Comparison of ENCODE assay signal across 1 cellular context in the genomic region with DNA sequence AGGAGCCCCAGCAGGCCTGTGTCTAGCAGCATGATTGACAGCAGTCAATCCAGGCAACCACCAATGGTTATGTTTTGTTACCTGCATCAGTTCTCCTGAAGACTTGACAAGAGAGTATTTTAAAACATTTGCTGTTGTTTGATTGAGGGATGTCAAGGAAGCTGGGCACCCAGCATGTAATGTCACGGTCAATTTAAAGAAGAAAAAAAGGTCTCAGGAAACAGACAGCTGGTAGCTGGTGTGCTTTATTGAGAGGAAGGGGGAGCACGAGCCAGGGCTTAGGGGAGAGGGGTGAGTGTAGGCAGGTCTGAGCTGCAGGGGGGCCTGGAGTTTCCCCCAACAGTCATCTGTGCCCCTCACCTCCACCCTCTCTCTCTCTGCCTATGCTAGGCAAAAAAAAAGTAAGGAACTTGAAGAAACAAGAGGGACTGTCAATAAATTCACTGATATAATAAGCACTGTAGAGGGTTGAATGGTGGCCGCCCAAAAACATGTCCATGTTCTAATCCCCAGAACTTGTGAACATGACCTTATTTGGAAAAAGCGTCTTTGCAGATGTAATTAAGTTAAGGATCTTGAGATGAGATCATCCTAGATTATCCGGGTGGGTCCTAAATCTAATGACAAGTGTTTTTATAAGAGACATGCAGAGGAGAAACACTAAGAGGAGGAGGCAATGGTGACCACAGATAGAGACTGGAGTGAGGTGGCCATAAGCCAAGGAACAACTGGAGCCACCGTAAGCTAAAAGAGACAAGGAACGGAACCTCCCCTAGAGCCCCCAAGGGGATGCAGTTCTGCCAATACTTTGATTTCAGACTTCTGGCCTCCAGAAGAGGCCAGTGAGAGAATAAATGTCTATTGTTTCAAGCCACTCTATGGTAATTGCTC.
TF ChIP-seq lines count a peak whose summit lies in the region.

No MANE protein-coding gene starts in this region.

TF ChIP-seq in HEK293, 187 proteins besides CTCF, POLR2A, EP300 and RAD21 (continued from another document and continues in another):
- TF ChIP-seq, protein P1, sequence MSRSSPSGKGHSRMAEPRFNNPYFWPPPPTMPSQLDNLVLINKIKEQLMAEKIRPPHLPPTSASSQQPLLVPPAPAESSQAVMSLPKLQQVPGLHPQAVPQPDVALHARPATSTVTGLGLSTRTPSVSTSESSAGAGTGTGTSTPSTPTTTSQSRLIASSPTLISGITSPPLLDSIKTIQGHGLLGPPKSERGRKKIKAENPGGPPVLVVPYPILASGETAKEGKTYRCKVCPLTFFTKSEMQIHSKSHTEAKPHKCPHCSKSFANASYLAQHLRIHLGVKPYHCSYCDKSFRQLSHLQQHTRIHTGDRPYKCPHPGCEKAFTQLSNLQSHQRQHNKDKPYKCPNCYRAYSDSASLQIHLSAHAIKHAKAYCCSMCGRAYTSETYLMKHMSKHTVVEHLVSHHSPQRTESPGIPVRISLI (tag by site-specific recombination; IDR thresholded peaks at IDR 0.05) = peak; percentile 31; the same call in 1 of the 2 replicates
- TF ChIP-seq ZNF132 (tag by site-specific recombination; IDR thresholded peaks at IDR 0.05; ENCODE audit: borderline replicate concordance) = no peak
- no peak for TF ChIP-seq ZNF561 (tag by site-specific recombination; IDR thresholded peaks at IDR 0.05; ENCODE audit: borderline replicate concordance)
- no peak for TF ChIP-seq ZNF621 (tag by site-specific recombination; IDR thresholded peaks at IDR 0.05)
- TF ChIP-seq GFI1B (tag by site-specific recombination; IDR thresholded peaks at IDR 0.05) = no peak
- TF ChIP-seq, protein P2, sequence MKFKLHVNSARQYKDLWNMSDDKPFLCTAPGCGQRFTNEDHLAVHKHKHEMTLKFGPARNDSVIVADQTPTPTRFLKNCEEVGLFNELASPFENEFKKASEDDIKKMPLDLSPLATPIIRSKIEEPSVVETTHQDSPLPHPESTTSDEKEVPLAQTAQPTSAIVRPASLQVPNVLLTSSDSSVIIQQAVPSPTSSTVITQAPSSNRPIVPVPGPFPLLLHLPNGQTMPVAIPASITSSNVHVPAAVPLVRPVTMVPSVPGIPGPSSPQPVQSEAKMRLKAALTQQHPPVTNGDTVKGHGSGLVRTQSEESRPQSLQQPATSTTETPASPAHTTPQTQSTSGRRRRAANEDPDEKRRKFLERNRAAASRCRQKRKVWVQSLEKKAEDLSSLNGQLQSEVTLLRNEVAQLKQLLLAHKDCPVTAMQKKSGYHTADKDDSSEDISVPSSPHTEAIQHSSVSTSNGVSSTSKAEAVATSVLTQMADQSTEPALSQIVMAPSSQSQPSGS (tag by site-specific recombination; IDR thresholded peaks at IDR 0.05; ENCODE audit: low read depth) = peak; percentile 70; the same call in 1 of the 2 replicates
- TF ChIP-seq, protein P3, sequence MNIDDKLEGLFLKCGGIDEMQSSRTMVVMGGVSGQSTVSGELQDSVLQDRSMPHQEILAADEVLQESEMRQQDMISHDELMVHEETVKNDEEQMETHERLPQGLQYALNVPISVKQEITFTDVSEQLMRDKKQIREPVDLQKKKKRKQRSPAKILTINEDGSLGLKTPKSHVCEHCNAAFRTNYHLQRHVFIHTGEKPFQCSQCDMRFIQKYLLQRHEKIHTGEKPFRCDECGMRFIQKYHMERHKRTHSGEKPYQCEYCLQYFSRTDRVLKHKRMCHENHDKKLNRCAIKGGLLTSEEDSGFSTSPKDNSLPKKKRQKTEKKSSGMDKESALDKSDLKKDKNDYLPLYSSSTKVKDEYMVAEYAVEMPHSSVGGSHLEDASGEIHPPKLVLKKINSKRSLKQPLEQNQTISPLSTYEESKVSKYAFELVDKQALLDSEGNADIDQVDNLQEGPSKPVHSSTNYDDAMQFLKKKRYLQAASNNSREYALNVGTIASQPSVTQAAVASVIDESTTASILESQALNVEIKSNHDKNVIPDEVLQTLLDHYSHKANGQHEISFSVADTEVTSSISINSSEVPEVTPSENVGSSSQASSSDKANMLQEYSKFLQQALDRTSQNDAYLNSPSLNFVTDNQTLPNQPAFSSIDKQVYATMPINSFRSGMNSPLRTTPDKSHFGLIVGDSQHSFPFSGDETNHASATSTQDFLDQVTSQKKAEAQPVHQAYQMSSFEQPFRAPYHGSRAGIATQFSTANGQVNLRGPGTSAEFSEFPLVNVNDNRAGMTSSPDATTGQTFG (tag by site-specific recombination; IDR thresholded peaks at IDR 0.05; ENCODE audit: borderline replicate concordance) = no peak
- no peak for TF ChIP-seq ZFP3 (tag by site-specific recombination; IDR thresholded peaks at IDR 0.05; ENCODE audit: low read depth)
- TF ChIP-seq ZNF114 (tag by site-specific recombination; IDR thresholded peaks at IDR 0.05) = no peak
- TF ChIP-seq ZNF433 (tag by site-specific recombination; IDR thresholded peaks at IDR 0.05; ENCODE audit: low read depth) = no peak
- TF ChIP-seq ZNF211 (tag by site-specific recombination; IDR thresholded peaks at IDR 0.05; ENCODE audit: low read depth) = no peak
- TF ChIP-seq ZFP41 (tag by site-specific recombination; IDR thresholded peaks at IDR 0.05; ENCODE audit: borderline replicate concordance) = no peak
- TF ChIP-seq MYNN (tag by site-specific recombination; IDR thresholded peaks at IDR 0.05; ENCODE audit: borderline replicate concordance) = no peak
- no peak for TF ChIP-seq ZSCAN23 (tag by site-specific recombination; IDR thresholded peaks at IDR 0.05)
- TF ChIP-seq ZNF239 (tag by site-specific recombination; IDR thresholded peaks at IDR 0.05) = no peak
- TF ChIP-seq, protein P4, sequence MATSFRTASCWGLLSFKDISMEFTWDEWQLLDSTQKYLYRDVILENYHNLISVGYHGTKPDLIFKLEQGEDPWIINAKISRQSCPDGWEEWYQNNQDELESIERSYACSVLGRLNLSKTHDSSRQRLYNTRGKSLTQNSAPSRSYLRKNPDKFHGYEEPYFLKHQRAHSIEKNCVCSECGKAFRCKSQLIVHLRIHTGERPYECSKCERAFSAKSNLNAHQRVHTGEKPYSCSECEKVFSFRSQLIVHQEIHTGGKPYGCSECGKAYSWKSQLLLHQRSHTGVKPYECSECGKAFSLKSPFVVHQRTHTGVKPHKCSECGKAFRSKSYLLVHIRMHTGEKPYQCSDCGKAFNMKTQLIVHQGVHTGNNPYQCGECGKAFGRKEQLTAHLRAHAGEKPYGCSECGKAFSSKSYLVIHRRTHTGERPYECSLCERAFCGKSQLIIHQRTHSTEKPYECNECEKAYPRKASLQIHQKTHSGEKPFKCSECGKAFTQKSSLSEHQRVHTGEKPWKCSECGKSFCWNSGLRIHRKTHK (tag by site-specific recombination; IDR thresholded peaks at IDR 0.05) = no peak
- TF ChIP-seq TRIM28 (IDR thresholded peaks at IDR 0.05; ENCODE audit: borderline replicate concordance, low read length) = 0 out of 2 replicates have a peak, but pooled peaks have one; percentile 32
- peak; percentile 41; the same call in 1 of the 2 replicates for TF ChIP-seq ZEB2 (tag by site-specific recombination; IDR thresholded peaks at IDR 0.05)
- TF ChIP-seq ZNF623 (tag by site-specific recombination; IDR thresholded peaks at IDR 0.05) = 0 out of 2 replicates have a peak, but pooled peaks have one; percentile 4
- TF ChIP-seq ZNF311 (tag by site-specific recombination; IDR thresholded peaks at IDR 0.05; ENCODE audit: borderline replicate concordance) = no peak
- no peak for TF ChIP-seq ZNF514 (tag by site-specific recombination; IDR thresholded peaks at IDR 0.05)
- peak; percentile 83 for TF ChIP-seq SP7 (tag by site-specific recombination; IDR thresholded peaks at IDR 0.05)
- TF ChIP-seq FEZF1 (tag by site-specific recombination; IDR thresholded peaks at IDR 0.05) = no peak
- TF ChIP-seq, protein P5, sequence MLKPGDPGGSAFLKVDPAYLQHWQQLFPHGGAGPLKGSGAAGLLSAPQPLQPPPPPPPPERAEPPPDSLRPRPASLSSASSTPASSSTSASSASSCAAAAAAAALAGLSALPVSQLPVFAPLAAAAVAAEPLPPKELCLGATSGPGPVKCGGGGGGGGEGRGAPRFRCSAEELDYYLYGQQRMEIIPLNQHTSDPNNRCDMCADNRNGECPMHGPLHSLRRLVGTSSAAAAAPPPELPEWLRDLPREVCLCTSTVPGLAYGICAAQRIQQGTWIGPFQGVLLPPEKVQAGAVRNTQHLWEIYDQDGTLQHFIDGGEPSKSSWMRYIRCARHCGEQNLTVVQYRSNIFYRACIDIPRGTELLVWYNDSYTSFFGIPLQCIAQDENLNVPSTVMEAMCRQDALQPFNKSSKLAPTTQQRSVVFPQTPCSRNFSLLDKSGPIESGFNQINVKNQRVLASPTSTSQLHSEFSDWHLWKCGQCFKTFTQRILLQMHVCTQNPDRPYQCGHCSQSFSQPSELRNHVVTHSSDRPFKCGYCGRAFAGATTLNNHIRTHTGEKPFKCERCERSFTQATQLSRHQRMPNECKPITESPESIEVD (tag by site-specific recombination; IDR thresholded peaks at IDR 0.05) = 0 out of 2 replicates have a peak, but pooled peaks have one; percentile 53
- no peak for TF ChIP-seq ZBTB20 (tag by site-specific recombination; IDR thresholded peaks at IDR 0.05)
- peak; percentile 64 for TF ChIP-seq GLIS1 (tag by site-specific recombination; IDR thresholded peaks at IDR 0.05)
- TF ChIP-seq SALL2 (tag by site-specific recombination; IDR thresholded peaks at IDR 0.05; ENCODE audit: borderline replicate concordance) = no peak
- no peak for TF ChIP-seq ZNF626 (tag by site-specific recombination; IDR thresholded peaks at IDR 0.05)
- TF ChIP-seq HOXC10 (CRISPR knock-in tag; IDR thresholded peaks at IDR 0.05) = no peak
- no peak for TF ChIP-seq ZNF404 (tag by site-specific recombination; IDR thresholded peaks at IDR 0.05)
- TF ChIP-seq ZSCAN16 (tag by site-specific recombination; IDR thresholded peaks at IDR 0.05) = no peak
- peak; percentile 37; the same call in 1 of the 2 replicates for TF ChIP-seq ZXDB (tag by site-specific recombination; IDR thresholded peaks at IDR 0.05)
- no peak for TF ChIP-seq ZNF266 (tag by site-specific recombination; IDR thresholded peaks at IDR 0.05; ENCODE audit: low read depth)
- TF ChIP-seq, protein P6, sequence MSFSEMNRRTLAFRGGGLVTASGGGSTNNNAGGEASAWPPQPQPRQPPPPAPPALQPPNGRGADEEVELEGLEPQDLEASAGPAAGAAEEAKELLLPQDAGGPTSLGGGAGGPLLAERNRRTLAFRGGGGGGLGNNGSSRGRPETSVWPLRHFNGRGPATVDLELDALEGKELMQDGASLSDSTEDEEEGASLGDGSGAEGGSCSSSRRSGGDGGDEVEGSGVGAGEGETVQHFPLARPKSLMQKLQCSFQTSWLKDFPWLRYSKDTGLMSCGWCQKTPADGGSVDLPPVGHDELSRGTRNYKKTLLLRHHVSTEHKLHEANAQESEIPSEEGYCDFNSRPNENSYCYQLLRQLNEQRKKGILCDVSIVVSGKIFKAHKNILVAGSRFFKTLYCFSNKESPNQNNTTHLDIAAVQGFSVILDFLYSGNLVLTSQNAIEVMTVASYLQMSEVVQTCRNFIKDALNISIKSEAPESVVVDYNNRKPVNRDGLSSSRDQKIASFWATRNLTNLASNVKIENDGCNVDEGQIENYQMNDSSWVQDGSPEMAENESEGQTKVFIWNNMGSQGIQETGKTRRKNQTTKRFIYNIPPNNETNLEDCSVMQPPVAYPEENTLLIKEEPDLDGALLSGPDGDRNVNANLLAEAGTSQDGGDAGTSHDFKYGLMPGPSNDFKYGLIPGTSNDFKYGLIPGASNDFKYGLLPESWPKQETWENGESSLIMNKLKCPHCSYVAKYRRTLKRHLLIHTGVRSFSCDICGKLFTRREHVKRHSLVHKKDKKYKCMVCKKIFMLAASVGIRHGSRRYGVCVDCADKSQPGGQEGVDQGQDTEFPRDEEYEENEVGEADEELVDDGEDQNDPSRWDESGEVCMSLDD (tag by site-specific recombination; IDR thresholded peaks at IDR 0.05) = no peak
- no peak for TF ChIP-seq ZNF600 (tag by site-specific recombination; IDR thresholded peaks at IDR 0.05)
- TF ChIP-seq EGR2 (tag by site-specific recombination; IDR thresholded peaks at IDR 0.05; ENCODE audit: low read depth) = no peak
- no peak for TF ChIP-seq ZNF223 (tag by site-specific recombination; IDR thresholded peaks at IDR 0.05)
- TF ChIP-seq, protein P7, sequence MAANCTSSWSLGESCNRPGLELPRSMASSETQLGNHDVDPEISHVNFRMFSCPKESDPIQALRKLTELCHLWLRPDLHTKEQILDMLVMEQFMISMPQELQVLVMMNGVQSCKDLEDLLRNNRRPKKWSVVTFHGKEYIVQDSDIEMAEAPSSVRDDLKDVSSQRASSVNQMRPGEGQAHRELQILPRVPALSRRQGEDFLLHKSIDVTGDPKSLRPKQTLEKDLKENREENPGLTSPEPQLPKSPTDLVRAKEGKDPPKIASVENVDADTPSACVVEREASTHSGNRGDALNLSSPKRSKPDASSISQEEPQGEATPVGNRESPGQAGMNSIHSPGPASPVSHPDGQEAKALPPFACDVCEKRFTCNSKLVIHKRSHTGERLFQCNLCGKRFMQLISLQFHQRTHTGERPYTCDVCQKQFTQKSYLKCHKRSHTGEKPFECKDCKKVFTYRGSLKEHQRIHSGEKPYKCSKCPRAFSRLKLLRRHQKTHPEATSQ (tag by site-specific recombination; IDR thresholded peaks at IDR 0.05) = no peak
- TF ChIP-seq OSR2 (tag by site-specific recombination; IDR thresholded peaks at IDR 0.05) = no peak; the same call in 1 of the 2 replicates
- TF ChIP-seq, protein P8, sequence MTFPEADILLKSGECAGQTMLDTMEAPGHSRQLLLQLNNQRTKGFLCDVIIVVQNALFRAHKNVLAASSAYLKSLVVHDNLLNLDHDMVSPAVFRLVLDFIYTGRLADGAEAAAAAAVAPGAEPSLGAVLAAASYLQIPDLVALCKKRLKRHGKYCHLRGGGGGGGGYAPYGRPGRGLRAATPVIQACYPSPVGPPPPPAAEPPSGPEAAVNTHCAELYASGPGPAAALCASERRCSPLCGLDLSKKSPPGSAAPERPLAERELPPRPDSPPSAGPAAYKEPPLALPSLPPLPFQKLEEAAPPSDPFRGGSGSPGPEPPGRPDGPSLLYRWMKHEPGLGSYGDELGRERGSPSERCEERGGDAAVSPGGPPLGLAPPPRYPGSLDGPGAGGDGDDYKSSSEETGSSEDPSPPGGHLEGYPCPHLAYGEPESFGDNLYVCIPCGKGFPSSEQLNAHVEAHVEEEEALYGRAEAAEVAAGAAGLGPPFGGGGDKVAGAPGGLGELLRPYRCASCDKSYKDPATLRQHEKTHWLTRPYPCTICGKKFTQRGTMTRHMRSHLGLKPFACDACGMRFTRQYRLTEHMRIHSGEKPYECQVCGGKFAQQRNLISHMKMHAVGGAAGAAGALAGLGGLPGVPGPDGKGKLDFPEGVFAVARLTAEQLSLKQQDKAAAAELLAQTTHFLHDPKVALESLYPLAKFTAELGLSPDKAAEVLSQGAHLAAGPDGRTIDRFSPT (tag by site-specific recombination; IDR thresholded peaks at IDR 0.05) = peak; percentile 48; the same call in 1 of the 2 replicates
- peak; percentile 73; the same call in 1 of the 2 replicates for TF ChIP-seq MZF1 (tag by site-specific recombination; IDR thresholded peaks at IDR 0.05; ENCODE audit: borderline replicate concordance)
- no peak for TF ChIP-seq REPIN1 (tag by site-specific recombination; IDR thresholded peaks at IDR 0.05; ENCODE audit: low read depth)
- TF ChIP-seq ZNF2 (tag by site-specific recombination; IDR thresholded peaks at IDR 0.05) = no peak
- no peak for TF ChIP-seq GLIS2 (tag by site-specific recombination; IDR thresholded peaks at IDR 0.05)
- no peak for TF ChIP-seq ZIC2 (tag by site-specific recombination; IDR thresholded peaks at IDR 0.05)
- TF ChIP-seq KLF16 (tag by site-specific recombination; IDR thresholded peaks at IDR 0.05) = no peak
- no peak for TF ChIP-seq ZFP37 (tag by site-specific recombination; IDR thresholded peaks at IDR 0.05)
- TF ChIP-seq ZNF133 (tag by site-specific recombination; IDR thresholded peaks at IDR 0.05) = no peak
- no peak for TF ChIP-seq ZNF791 (tag by site-specific recombination; IDR thresholded peaks at IDR 0.05)
